Comparison of ENCODE assay signal across 1 cellular context in the genomic region with DNA sequence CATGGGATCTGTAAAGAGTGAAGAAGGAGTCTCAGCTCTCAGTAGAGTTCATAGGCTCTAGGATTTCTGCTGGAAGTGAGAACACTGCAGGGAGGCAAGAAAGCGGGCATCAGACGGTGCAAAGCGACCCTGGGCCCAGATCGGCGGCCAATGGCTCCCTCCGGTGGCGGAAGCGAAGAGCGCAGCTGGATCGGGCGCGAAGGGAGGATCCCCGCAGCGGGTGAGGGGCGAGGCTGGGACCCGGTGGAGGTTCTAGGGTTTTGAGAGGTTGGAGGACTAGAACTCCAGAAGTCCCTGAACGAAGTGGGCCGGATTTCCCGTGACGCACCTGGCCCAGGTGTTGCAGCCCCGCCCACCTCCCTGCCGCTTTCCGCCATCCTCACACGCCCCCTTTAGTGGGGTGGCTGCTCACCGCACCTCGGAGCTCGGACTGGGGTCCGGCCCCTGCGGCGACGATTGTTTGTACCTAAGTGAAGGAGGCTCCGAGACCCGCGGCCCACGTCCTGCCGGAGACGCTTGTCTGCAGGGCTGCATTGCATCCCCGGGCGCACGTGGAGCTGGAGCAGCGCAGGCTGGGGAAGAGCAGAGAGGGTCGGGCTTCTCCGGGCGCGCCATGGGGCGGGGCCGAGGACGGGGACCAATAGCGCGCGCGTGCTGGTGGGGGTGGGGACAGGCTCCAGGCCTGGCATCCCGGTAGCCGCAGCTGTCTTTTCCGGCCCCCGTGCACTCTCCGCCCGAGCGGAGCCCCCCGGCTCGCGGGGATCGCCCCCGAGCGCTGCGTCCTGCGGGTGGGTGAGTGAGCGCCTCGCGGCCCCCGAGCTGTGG.
TF ChIP-seq lines count a peak whose summit lies in the region.

A gene with protein sequence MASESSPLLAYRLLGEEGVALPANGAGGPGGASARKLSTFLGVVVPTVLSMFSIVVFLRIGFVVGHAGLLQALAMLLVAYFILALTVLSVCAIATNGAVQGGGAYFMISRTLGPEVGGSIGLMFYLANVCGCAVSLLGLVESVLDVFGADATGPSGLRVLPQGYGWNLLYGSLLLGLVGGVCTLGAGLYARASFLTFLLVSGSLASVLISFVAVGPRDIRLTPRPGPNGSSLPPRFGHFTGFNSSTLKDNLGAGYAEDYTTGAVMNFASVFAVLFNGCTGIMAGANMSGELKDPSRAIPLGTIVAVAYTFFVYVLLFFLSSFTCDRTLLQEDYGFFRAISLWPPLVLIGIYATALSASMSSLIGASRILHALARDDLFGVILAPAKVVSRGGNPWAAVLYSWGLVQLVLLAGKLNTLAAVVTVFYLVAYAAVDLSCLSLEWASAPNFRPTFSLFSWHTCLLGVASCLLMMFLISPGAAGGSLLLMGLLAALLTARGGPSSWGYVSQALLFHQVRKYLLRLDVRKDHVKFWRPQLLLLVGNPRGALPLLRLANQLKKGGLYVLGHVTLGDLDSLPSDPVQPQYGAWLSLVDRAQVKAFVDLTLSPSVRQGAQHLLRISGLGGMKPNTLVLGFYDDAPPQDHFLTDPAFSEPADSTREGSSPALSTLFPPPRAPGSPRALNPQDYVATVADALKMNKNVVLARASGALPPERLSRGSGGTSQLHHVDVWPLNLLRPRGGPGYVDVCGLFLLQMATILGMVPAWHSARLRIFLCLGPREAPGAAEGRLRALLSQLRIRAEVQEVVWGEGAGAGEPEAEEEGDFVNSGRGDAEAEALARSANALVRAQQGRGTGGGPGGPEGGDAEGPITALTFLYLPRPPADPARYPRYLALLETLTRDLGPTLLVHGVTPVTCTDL (plus strand): TSS at position 666 of the 825 bp plus-strand sequence. CDS start 1,485 bp downstream, outside the sequence.

TF ChIP-seq in HepG2, 621 proteins besides CTCF, POLR2A, EP300 and RAD21 (continued from another document and continues in another):
- TF ChIP-seq, protein P1, sequence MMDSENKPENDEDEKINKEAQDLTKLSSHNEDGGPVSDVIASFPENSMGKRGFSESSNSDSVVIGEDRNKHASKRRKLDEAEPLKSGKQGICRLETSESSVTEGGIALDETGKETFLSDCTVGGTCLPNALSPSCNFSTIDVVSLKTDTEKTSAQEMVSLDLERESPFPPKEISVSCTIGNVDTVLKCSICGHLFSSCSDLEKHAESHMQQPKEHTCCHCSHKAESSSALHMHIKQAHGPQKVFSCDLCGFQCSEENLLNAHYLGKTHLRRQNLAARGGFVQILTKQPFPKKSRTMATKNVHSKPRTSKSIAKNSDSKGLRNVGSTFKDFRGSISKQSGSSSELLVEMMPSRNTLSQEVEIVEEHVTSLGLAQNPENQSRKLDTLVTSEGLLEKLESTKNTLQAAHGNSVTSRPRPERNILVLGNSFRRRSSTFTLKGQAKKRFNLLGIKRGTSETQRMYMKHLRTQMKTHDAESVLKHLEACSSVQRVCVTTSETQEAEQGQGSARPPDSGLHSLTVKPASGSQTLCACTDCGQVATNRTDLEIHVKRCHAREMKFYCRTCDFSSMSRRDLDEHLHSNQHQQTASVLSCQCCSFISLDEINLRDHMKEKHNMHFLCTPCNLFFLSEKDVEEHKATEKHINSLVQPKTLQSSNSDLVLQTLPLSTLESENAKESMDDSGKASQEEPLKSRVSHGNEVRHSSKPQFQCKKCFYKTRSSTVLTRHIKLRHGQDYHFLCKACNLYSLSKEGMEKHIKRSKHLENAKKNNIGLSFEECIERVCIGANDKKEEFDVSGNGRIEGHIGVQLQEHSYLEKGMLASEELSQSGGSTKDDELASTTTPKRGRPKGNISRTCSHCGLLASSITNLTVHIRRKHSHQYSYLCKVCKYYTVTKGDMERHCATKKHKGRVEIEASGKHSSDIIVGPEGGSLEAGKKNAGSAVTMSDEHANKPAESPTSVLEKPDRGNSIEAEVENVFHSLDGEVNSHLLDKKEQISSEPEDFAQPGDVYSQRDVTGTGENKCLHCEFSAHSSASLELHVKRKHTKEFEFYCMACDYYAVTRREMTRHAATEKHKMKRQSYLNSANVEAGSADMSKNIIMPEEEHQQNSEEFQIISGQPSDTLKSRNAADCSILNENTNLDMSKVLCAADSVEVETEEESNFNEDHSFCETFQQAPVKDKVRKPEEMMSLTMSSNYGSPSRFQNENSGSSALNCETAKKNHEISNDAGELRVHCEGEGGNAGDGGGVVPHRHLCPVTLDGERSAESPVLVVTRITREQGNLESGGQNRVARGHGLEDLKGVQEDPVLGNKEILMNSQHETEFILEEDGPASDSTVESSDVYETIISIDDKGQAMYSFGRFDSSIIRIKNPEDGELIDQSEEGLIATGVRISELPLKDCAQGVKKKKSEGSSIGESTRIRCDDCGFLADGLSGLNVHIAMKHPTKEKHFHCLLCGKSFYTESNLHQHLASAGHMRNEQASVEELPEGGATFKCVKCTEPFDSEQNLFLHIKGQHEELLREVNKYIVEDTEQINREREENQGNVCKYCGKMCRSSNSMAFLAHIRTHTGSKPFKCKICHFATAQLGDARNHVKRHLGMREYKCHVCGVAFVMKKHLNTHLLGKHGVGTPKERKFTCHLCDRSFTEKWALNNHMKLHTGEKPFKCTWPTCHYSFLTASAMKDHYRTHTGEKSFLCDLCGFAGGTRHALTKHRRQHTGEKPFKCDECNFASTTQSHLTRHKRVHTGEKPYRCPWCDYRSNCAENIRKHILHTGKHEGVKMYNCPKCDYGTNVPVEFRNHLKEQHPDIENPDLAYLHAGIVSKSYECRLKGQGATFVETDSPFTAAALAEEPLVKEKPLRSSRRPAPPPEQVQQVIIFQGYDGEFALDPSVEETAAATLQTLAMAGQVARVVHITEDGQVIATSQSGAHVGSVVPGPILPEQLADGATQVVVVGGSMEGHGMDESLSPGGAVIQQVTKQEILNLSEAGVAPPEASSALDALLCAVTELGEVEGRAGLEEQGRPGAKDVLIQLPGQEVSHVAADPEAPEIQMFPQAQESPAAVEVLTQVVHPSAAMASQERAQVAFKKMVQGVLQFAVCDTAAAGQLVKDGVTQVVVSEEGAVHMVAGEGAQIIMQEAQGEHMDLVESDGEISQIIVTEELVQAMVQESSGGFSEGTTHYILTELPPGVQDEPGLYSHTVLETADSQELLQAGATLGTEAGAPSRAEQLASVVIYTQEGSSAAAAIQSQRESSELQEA (CRISPR knock-in tag; IDR thresholded peaks at IDR 0.05; ENCODE audit: not compliant biosample characterization), result peak; percentile 93
- TF ChIP-seq ZBTB8A (CRISPR knock-in tag; IDR thresholded peaks at IDR 0.05; ENCODE audit: borderline replicate concordance, low read depth), result no peak
- no peak for TF ChIP-seq SCMH1 (CRISPR knock-in tag; IDR thresholded peaks at IDR 0.05; ENCODE audit: borderline replicate concordance)
- no peak for TF ChIP-seq PAF1 (CRISPR knock-in tag; IDR thresholded peaks at IDR 0.05)
- TF ChIP-seq NFRKB (IDR thresholded peaks at IDR 0.05), result no peak
- no peak for TF ChIP-seq RBAK (CRISPR knock-in tag; IDR thresholded peaks at IDR 0.05)
- no peak for TF ChIP-seq PITX1 (CRISPR knock-in tag; IDR thresholded peaks at IDR 0.05)
- TF ChIP-seq, protein P2, sequence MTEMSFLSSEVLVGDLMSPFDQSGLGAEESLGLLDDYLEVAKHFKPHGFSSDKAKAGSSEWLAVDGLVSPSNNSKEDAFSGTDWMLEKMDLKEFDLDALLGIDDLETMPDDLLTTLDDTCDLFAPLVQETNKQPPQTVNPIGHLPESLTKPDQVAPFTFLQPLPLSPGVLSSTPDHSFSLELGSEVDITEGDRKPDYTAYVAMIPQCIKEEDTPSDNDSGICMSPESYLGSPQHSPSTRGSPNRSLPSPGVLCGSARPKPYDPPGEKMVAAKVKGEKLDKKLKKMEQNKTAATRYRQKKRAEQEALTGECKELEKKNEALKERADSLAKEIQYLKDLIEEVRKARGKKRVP (CRISPR knock-in tag; IDR thresholded peaks at IDR 0.05), result 0 out of 4 replicates have a peak, but pooled peaks of 1 of the 2 experiments have one; percentile 44
- no peak for TF ChIP-seq PCBP2 (optimal IDR thresholded peaks at IDR 0.05; ENCODE audit: low read depth, low read length, poor library complexity, severe bottlenecking)
- TF ChIP-seq AKAP8 (CRISPR knock-in tag; IDR thresholded peaks at IDR 0.05), result no peak
- TF ChIP-seq MTERF4 (CRISPR knock-in tag; IDR thresholded peaks at IDR 0.05), result no peak
- TF ChIP-seq ZNF496 (CRISPR knock-in tag; IDR thresholded peaks at IDR 0.05; ENCODE audit: insufficient replicate concordance), result no peak
- TF ChIP-seq ZNF30 (CRISPR knock-in tag; IDR thresholded peaks at IDR 0.05), result no peak
- no peak for TF ChIP-seq ZNF672 (CRISPR knock-in tag; IDR thresholded peaks at IDR 0.05)
- TF ChIP-seq KMT2A (CRISPR knock-in tag; IDR thresholded peaks at IDR 0.05), result 0 out of 2 replicates have a peak, but pooled peaks have one; percentile 14
- TF ChIP-seq, protein P3, sequence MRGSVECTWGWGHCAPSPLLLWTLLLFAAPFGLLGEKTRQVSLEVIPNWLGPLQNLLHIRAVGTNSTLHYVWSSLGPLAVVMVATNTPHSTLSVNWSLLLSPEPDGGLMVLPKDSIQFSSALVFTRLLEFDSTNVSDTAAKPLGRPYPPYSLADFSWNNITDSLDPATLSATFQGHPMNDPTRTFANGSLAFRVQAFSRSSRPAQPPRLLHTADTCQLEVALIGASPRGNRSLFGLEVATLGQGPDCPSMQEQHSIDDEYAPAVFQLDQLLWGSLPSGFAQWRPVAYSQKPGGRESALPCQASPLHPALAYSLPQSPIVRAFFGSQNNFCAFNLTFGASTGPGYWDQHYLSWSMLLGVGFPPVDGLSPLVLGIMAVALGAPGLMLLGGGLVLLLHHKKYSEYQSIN (CRISPR knock-in tag; IDR thresholded peaks at IDR 0.05; ENCODE audit: borderline replicate concordance), result no peak
- TF ChIP-seq ATRX (CRISPR knock-in tag; IDR thresholded peaks at IDR 0.05; ENCODE audit: borderline replicate concordance), result no peak
- no peak for TF ChIP-seq SP1 (IDR thresholded peaks at IDR 0.05)
- peak; percentile 67 for TF ChIP-seq SP1 (CRISPR knock-in tag; IDR thresholded peaks at IDR 0.05)
- TF ChIP-seq NFE2L2 (IDR thresholded peaks at IDR 0.05; ENCODE audit: low read length), result no peak
- TF ChIP-seq GLI4 (CRISPR knock-in tag; IDR thresholded peaks at IDR 0.05; ENCODE audit: borderline replicate concordance), result no peak; the same call in 1 of the 2 replicates
- TF ChIP-seq ZBTB49 (CRISPR knock-in tag; IDR thresholded peaks at IDR 0.05; ENCODE audit: borderline replicate concordance), result no peak
- TF ChIP-seq ZNF33B (CRISPR knock-in tag; IDR thresholded peaks at IDR 0.05), result no peak
- no peak for TF ChIP-seq CSRNP1 (CRISPR knock-in tag; IDR thresholded peaks at IDR 0.05)
- TF ChIP-seq CEBPZ (IDR thresholded peaks at IDR 0.05; ENCODE audit: low read length), result no peak
- no peak for TF ChIP-seq ZNF878 (CRISPR knock-in tag; IDR thresholded peaks at IDR 0.05)
- no peak for TF ChIP-seq ZNF326 (CRISPR knock-in tag; IDR thresholded peaks at IDR 0.05; ENCODE audit: borderline replicate concordance)
- no peak for TF ChIP-seq FIP1L1 (IDR thresholded peaks at IDR 0.05; ENCODE audit: borderline replicate concordance, insufficient read depth, low read depth, low read length)
- TF ChIP-seq HDAC6 (IDR thresholded peaks at IDR 0.05; ENCODE audit: low read depth, low read length), result no peak
